In genomic region chr2:527581-527980, GRCh38 we compare ENCODE assay signal across 19 cellular contexts.
A peak's percentile ranks its signal among the peaks of the same experiment; 100 is the strongest.
DNase-seq lines count a peak whose midpoint lies in the region; ATAC-seq and TF ChIP-seq lines count a peak whose summit lies in the region.
"Had no signal": no experiment of that assay in that cellular context is flagged by ENCODE, and none has a peak within 500 bp of the region (broad histone marks: within the 10 kb centered on the region; RNA-seq: fewer than 3 reads in every experiment).

No MANE protein-coding gene starts in this region.

- H3K9ac ChIP-seq in H9 (ENCODE audit: extremely low read depth, insufficient read length, low read length) (no peak overlapping the region), mesendoderm (ENCODE audit: low read length) (no peak overlapping the region)
- H3K9ac ChIP-seq: BLaER1 had no signal

- H3K79me2 ChIP-seq in H9 (ENCODE audit: insufficient read depth, low read length) (no peaks in the 10 kb centered on the region), mesendoderm (ENCODE audit: control insufficient read depth, insufficient read depth, low read length) (no peaks in the 10 kb centered on the region)

- H2BK15ac ChIP-seq in H9 (ENCODE audit: low read depth, low read length) = no peak overlapping the region
- no peak overlapping the region for H2BK15ac ChIP-seq in mesendoderm (replicated peaks; ENCODE audit: low read depth)

- POLR2A ChIA-PET in WTC11 (lab: Charles Lee) = no interaction called here
- POLR2A ChIA-PET in CD4-positive, alpha-beta memory T cell (lab: Charles Lee; ENCODE audit: partially characterized antibody) = no interaction called here

- H4K8ac ChIP-seq in H9 (replicated peaks; ENCODE audit: insufficient read length, low read depth, low read length) (peak overlapping the region; percentile 3), mesendoderm (ENCODE audit: low read depth, low read length) (no peak overlapping the region)

- no peaks in the 10 kb centered on the region for H3K23me2 ChIP-seq in H9 (ENCODE audit: insufficient read length, low read depth, low read length, poor library complexity, severe bottlenecking)

- H3K14ac ChIP-seq in H9 (ENCODE audit: insufficient read depth, low read length) = no peak overlapping the region

- H2BK12ac ChIP-seq in H9 (ENCODE audit: insufficient read length, low read depth, low read length) = no peak overlapping the region

- DNase-seq in ELF-1 (ENCODE audit: low read depth, low spot score) = peak; percentile 47
- DNase-seq in H9 = peak; percentile 60
- DNase-seq in WTC11 (ENCODE audit: low spot score) = peak; percentile 52
- DNase-seq in mesendoderm = peak; percentile 26
- DNase-seq in CD4-positive, alpha-beta memory T cell = no peak
- DNase-seq: CD4-positive, CD25-positive, alpha-beta regulatory T cell; DMS53; GOT3; IMR-90; KG1; MG63; NCI-H446 treated with DMSO at 0.1 percent for 48 hours; NCI-H82; Peyer's patch; SHP77 treated with DMSO at 0.1 percent for 48 hours; T-helper 1 cell had no signal

- peak overlapping the region; percentile 6 for H4K5ac ChIP-seq in H9 (ENCODE audit: insufficient read length, low read depth, low read length)
- H4K5ac ChIP-seq in mesendoderm (ENCODE audit: low read length) = no peak overlapping the region

- H3K4me1 ChIP-seq in H9 (ENCODE audit: insufficient read depth, low read length) (peaks cover 3% of the 10 kb centered on the region; the same call in 1 of the 2 replicates), mesendoderm (ENCODE audit: control insufficient read depth, low read depth, low read length) (no peaks in the 10 kb centered on the region)
- H3K4me1 ChIP-seq in CD4-positive, alpha-beta memory T cell (ENCODE audit: insufficient read depth, low read length) = no peaks in the 10 kb centered on the region
- H3K4me1 ChIP-seq: Peyer's patch had no signal

- H3K79me1 ChIP-seq in H9 (ENCODE audit: insufficient read depth, low read depth, low read length, poor library complexity, severe bottlenecking) (no peaks in the 10 kb centered on the region), mesendoderm (ENCODE audit: low read length) (no peaks in the 10 kb centered on the region)

- no peak for TF ChIP-seq CTCF in H9 (conservative IDR thresholded peaks at IDR 0.05)
- no peak for TF ChIP-seq CTCF in WTC11 (IDR thresholded peaks at IDR 0.05)

- no peaks in the 10 kb centered on the region for H3K9me3 ChIP-seq in H9 (ENCODE audit: control insufficient read depth, low read depth, low read length)
- H3K9me3 ChIP-seq in CD4-positive, alpha-beta memory T cell (ENCODE audit: control insufficient read depth in 1 of 2, low read length in 2 of 2) = no peaks in the 10 kb centered on the region
- H3K9me3 ChIP-seq: BLaER1, MG63, Peyer's patch had no signal

- peak; percentile 81 for ATAC-seq in WTC11
- no peak for ATAC-seq in HG02759 (IDR thresholded peaks at IDR 0.05; ENCODE audit: unreplicated experiment)
- ATAC-seq in HG02763 (IDR thresholded peaks at IDR 0.05; ENCODE audit: unreplicated experiment) = no peak

- CTCF ChIA-PET in WTC11 (lab: Charles Lee) = interaction anchor here (0.6 kb wide), 1 partner anchor 238 kb away, joined by 4 read pairs; no protein-coding TSS in a partner anchor
- CTCF ChIA-PET in CD4-positive, alpha-beta memory T cell (lab: Charles Lee; ENCODE audit: partially characterized antibody) = no interaction called here

- no peak overlapping the region for H4K91ac ChIP-seq in H9 (ENCODE audit: insufficient read length, low read depth, low read length)

- H2BK120ac ChIP-seq in H9 (ENCODE audit: low read depth, low read length, poor library complexity, severe bottlenecking) (no peak overlapping the region), mesendoderm (ENCODE audit: low read depth, low read length) (no peak overlapping the region)

- H3K4me1 Mint-ChIP-seq in H9 = peaks cover 2 to 4% of the 10 kb centered on the region in 2 experiments; a peak in 2 of 4 replicates
- 0 out of 2 replicates have a peak, but pooled peaks cover 3% of the 10 kb centered on the region for H3K4me1 Mint-ChIP-seq in WTC11
- no peaks in the 10 kb centered on the region for H3K4me1 Mint-ChIP-seq in CD4-positive, alpha-beta memory T cell
- H3K4me1 Mint-ChIP-seq: CD4-positive, CD25-positive, alpha-beta regulatory T cell had no signal

- H2AK5ac ChIP-seq in H9 (ENCODE audit: insufficient read length, low read length) (no peak overlapping the region), mesendoderm (ENCODE audit: low read length) (no peak overlapping the region)

- H4K20me1 ChIP-seq in H9 (ENCODE audit: control insufficient read depth, insufficient read depth, insufficient read length) = no peaks in the 10 kb centered on the region
- H4K20me1 ChIP-seq: BLaER1 had no signal

- H3K36me3 Mint-ChIP-seq in H9 (ENCODE audit: insufficient read depth in 1 of 3, low read depth in 3 of 3) (no peaks in the 10 kb centered on the region), WTC11 (no peaks in the 10 kb centered on the region)
- no peaks in the 10 kb centered on the region for H3K36me3 Mint-ChIP-seq in CD4-positive, alpha-beta memory T cell
- H3K36me3 Mint-ChIP-seq: CD4-positive, CD25-positive, alpha-beta regulatory T cell had no signal

- WGBS in H9 (ENCODE audit: extremely low coverage, insufficient read length, low lambda C conversion rate) = no CpG with 5 or more reads among the region's 12 CpGs
- no CpG with 5 or more reads among the region's 12 CpGs for WGBS in mesendoderm (ENCODE audit: extremely low coverage, insufficient coverage, low lambda C conversion rate)

- H3K23ac ChIP-seq in H9 (ENCODE audit: insufficient read length, low read depth, low read length) (no peak overlapping the region), mesendoderm (ENCODE audit: low read length) (no peak overlapping the region)

- H3K18ac ChIP-seq in H9 (ENCODE audit: insufficient read length, low read depth, low read length) (no peak overlapping the region), mesendoderm (ENCODE audit: low read length) (no peak overlapping the region)

- H3K4me3 Mint-ChIP-seq in H9 (no peak overlapping the region), WTC11 (no peak overlapping the region)
- H3K4me3 Mint-ChIP-seq in CD4-positive, alpha-beta memory T cell = no peak overlapping the region
- H3K4me3 Mint-ChIP-seq: CD4-positive, CD25-positive, alpha-beta regulatory T cell had no signal

- no peak overlapping the region for H3T11ph ChIP-seq in H9 (ENCODE audit: low read length)

- H3K56ac ChIP-seq in H9 (ENCODE audit: insufficient read length, low read depth, low read length) (no peak overlapping the region), mesendoderm (ENCODE audit: low read length) (no peak overlapping the region)

- H2BK5ac ChIP-seq in H9 (ENCODE audit: insufficient read length, low read length) (no peak overlapping the region), mesendoderm (ENCODE audit: low read length) (no peak overlapping the region)

- H3K9me3 Mint-ChIP-seq in H9 = peaks cover 6 to 7% of the 10 kb centered on the region in 2 experiments; a peak in 2 of 5 replicates
- H3K9me3 Mint-ChIP-seq in WTC11 = peaks cover 7% of the 10 kb centered on the region
- H3K9me3 Mint-ChIP-seq in CD4-positive, alpha-beta memory T cell = peaks cover 0 to 29% (median 19%) of the 10 kb centered on the region in 8 donors

- H2BK20ac ChIP-seq in H9 (ENCODE audit: low read depth, low read length, poor library complexity, severe bottlenecking) = no peak overlapping the region

- no peak overlapping the region for H3K27ac Mint-ChIP-seq in H9
- H3K27ac Mint-ChIP-seq in WTC11 = no peak overlapping the region
- no peak overlapping the region for H3K27ac Mint-ChIP-seq in CD4-positive, alpha-beta memory T cell
- H3K27ac Mint-ChIP-seq: CD4-positive, CD25-positive, alpha-beta regulatory T cell had no signal

- H3K4me2 ChIP-seq in H9 (ENCODE audit: insufficient read depth, insufficient read length, low read length) = no peak overlapping the region
- no peak overlapping the region for H3K4me2 ChIP-seq in mesendoderm (ENCODE audit: low read length)
- H3K4me2 ChIP-seq: BLaER1 had no signal

- no peak overlapping the region for H2AFZ ChIP-seq in H9 (ENCODE audit: low read length)

- H3K27me3 Mint-ChIP-seq in H9 (ENCODE audit: low read depth) = peaks cover 24% of the 10 kb centered on the region
- H3K27me3 Mint-ChIP-seq in WTC11 (ENCODE audit: low read depth) = peaks cover 7% of the 10 kb centered on the region
- H3K27me3 Mint-ChIP-seq in CD4-positive, alpha-beta memory T cell = peaks cover 6 to 7% of the 10 kb centered on the region in 2 donors
- H3K27me3 Mint-ChIP-seq: CD4-positive, CD25-positive, alpha-beta regulatory T cell had no signal

- H3K4ac ChIP-seq in H9 (ENCODE audit: low read depth, low read length) (no peak overlapping the region), mesendoderm (ENCODE audit: low read depth, low read length) (no peak overlapping the region)

- no peaks in the 10 kb centered on the region for H3K36me3 ChIP-seq in mesendoderm (ENCODE audit: control insufficient read depth, insufficient read depth, low read length)
- no peaks in the 10 kb centered on the region for H3K36me3 ChIP-seq in CD4-positive, alpha-beta memory T cell (ENCODE audit: insufficient read depth, low read length)
- H3K36me3 ChIP-seq: BLaER1, MG63, Peyer's patch had no signal

- no peaks in the 10 kb centered on the region; the same call in 1 of the 2 replicates for H3K27me3 ChIP-seq in H9 (ENCODE audit: insufficient read depth, low read length)
- H3K27me3 ChIP-seq in mesendoderm (ENCODE audit: insufficient read depth, low read length, poor library complexity) = no peaks in the 10 kb centered on the region
- no peaks in the 10 kb centered on the region for H3K27me3 ChIP-seq in CD4-positive, alpha-beta memory T cell (ENCODE audit: insufficient read depth, low read length)
- H3K27me3 ChIP-seq: BLaER1, MG63, Peyer's patch had no signal

- H3K4me3 ChIP-seq in mesendoderm (ENCODE audit: low read length) = no peak overlapping the region
- no peak overlapping the region for H3K4me3 ChIP-seq in CD4-positive, alpha-beta memory T cell (ENCODE audit: low read length in 2 of 2)
- H3K4me3 ChIP-seq: BLaER1, MG63, Peyer's patch had no signal

- intact Hi-C loops in CD4-positive, alpha-beta memory T cell (cut with micrococcal nuclease) = no loop called here

- H3K27ac ChIP-seq in H9 (ENCODE audit: insufficient read length, low read depth, low read length) (no peak overlapping the region), mesendoderm (ENCODE audit: low read depth, low read length) (no peak overlapping the region)
- H3K27ac ChIP-seq in CD4-positive, alpha-beta memory T cell (ENCODE audit: low read depth, low read length) = no peak overlapping the region
- H3K27ac ChIP-seq: BLaER1, Peyer's patch had no signal

TF ChIP-seq in WTC11, 78 proteins besides CTCF, POLR2A, EP300 and RAD21 (continues in another document):
- TF ChIP-seq TEAD1 (CRISPR knock-in tag; IDR thresholded peaks at IDR 0.05) = peak; percentile 56; the same call in 1 of the 2 replicates

Comparison
In these comparisons a context has a peak if more than half of its experiments do, and no peak if none do; other contexts are left out.
1. DNase-seq: peak in ELF-1 (single experiment), H9 (single experiment), WTC11 (single experiment) and mesendoderm (single experiment); none in CD4-positive, alpha-beta memory T cell (0 of 5).